In genomic region chr11:131767421-131767820, GRCh38 we compare ENCODE assay signal across 26 cellular contexts.
DNase-seq lines count a peak whose midpoint lies in the region; ATAC-seq and TF ChIP-seq lines count a peak whose summit lies in the region.
"Had no signal": no experiment of that assay in that cellular context is flagged by ENCODE, and none has a peak within 500 bp of the region (broad histone marks: within the 10 kb centered on the region; RNA-seq: fewer than 3 reads in every experiment).

No MANE protein-coding gene starts in this region.

- H3K27ac ChIP-seq in GM23248 (peak overlapping the region; percentile 51), osteoblast (ENCODE audit: low read depth, low read length) (peak overlapping the region; percentile 80)
- H3K27ac ChIP-seq: lower lobe of right lung, ovary, tibial artery had no signal

- TF ChIP-seq CTCF in epithelial cell of esophagus (IDR thresholded peaks at IDR 0.05; ENCODE audit: insufficient read depth, low read depth, low read length, missing control alignments) (no peak), osteoblast (IDR thresholded peaks at IDR 0.05; ENCODE audit: extremely low read depth, low read depth, low read length) (no peak)

- ATAC-seq in GM18861 (IDR thresholded peaks at IDR 0.05; ENCODE audit: unreplicated experiment): no peak
- ATAC-seq in GM19463 (IDR thresholded peaks at IDR 0.05; ENCODE audit: unreplicated experiment): no peak
- ATAC-seq: activated CD4-positive, CD25-positive, alpha-beta regulatory T cell treated with anti-CD3 and anti-CD28 coated beads, Interleukin-2, amount 50 U/mL, for 24 hours; activated T-helper 17 cell treated with anti-CD3 and anti-CD28 coated beads, Interleukin-2, amount 50 U/mL, for 72 hours; lower lobe of right lung; Panc1 had no signal

- H3K27me3 ChIP-seq in GM23248 (replicated peaks; ENCODE audit: insufficient read depth): no peaks in the 10 kb centered on the region
- H3K27me3 ChIP-seq in osteoblast (ENCODE audit: insufficient read depth, low read length): no peaks in the 10 kb centered on the region
- H3K27me3 ChIP-seq: ovary had no signal

- H3K9me3 ChIP-seq in GM23248 (ENCODE audit: low read depth) (no peaks in the 10 kb centered on the region), osteoblast (ENCODE audit: low read depth, low read length) (no peaks in the 10 kb centered on the region)
- H3K9me3 ChIP-seq: lower lobe of right lung, ovary, tibial artery had no signal

- H3K4me2 ChIP-seq in GM23248 (ENCODE audit: unreplicated experiment) (peak overlapping the region; percentile 15), osteoblast (ENCODE audit: insufficient read depth, low read length) (peak overlapping the region; percentile 14)

- H3K79me2 ChIP-seq in GM23248 (ENCODE audit: insufficient read depth) (no peaks in the 10 kb centered on the region), osteoblast (ENCODE audit: insufficient read depth, low read length) (no peaks in the 10 kb centered on the region)

- in situ Hi-C loops in GM23248 (cut with MboI): no loop called here

- no peak overlapping the region for H3K4me3 ChIP-seq in GM23248
- H3K4me3 ChIP-seq in epithelial cell of esophagus (ENCODE audit: low read length): no peak overlapping the region
- H3K4me3 ChIP-seq in osteoblast (ENCODE audit: insufficient read depth, low read length): no peak overlapping the region
- H3K4me3 ChIP-seq: lower lobe of right lung, ovary, tibial artery had no signal

- no peak overlapping the region for H3K9ac ChIP-seq in GM23248

- peaks cover 5% of the 10 kb centered on the region; the same call in 1 of the 2 replicates for H3F3A ChIP-seq in GM23248 (ENCODE audit: insufficient read depth)

- intact Hi-C loops in posterior cingulate gyrus (cut with DNase I): no loop called here

- H4K20me1 ChIP-seq in GM23248 (ENCODE audit: insufficient read depth) (no peaks in the 10 kb centered on the region), osteoblast (ENCODE audit: insufficient read depth, low read length) (no peaks in the 10 kb centered on the region)

- H2AFZ ChIP-seq in GM23248: peak overlapping the region; percentile 38
- H2AFZ ChIP-seq in osteoblast (ENCODE audit: low read length): peak overlapping the region; percentile 5

- no peaks in the 10 kb centered on the region for H3K36me3 ChIP-seq in GM23248 (ENCODE audit: low read depth)
- no peaks in the 10 kb centered on the region for H3K36me3 ChIP-seq in osteoblast (ENCODE audit: insufficient read depth, low read length)
- H3K36me3 ChIP-seq: lower lobe of right lung, ovary, tibial artery had no signal

- 54 to 60% methylated on average over 4 of the region's 4 CpGs for WGBS in GM23248 (ENCODE audit: low coverage in 1 of 2, low lambda C conversion rate in 2 of 2, missing lambda C conversion rate in 2 of 2), 2 experiments

- no peaks in the 10 kb centered on the region for H3K9me2 ChIP-seq in GM23248 (ENCODE audit: insufficient read depth)

- H3K4me1 ChIP-seq in GM23248 (ENCODE audit: insufficient read depth) (peaks cover 27% of the 10 kb centered on the region), osteoblast (ENCODE audit: insufficient read depth, low read length) (peaks cover 50% of the 10 kb centered on the region)
- H3K4me1 ChIP-seq: lower lobe of right lung, tibial artery had no signal

- peak; percentile 75 for DNase-seq in GM23248
- peak; percentile 75 for DNase-seq in RPMI7951 (ENCODE audit: low read depth)
- DNase-seq in epithelial cell of esophagus (ENCODE audit: low read depth): peak; percentile 5
- DNase-seq in osteoblast (ENCODE audit: insufficient read length, low spot score, missing footprints): peak; percentile 78
- no peak for DNase-seq in posterior cingulate gyrus
- no peak for DNase-seq in LoVo (ENCODE audit: low spot score)
- DNase-seq: activated CD4-positive, alpha-beta memory T cell treated with anti-CD3 and anti-CD28 coated beads, Interleukin-2, amount 10 ng/mL, durations not matched to agents 7 days and 5 days; activated CD8-positive, alpha-beta memory T cell treated with anti-CD3 and anti-CD28 coated beads, Interleukin-2, amount 50 U/mL, for 48 hours; anterior cingulate cortex; CD4-positive, alpha-beta memory T cell; central memory CD4-positive, alpha-beta T cell; GF-D8; kidney glomerular epithelial cell; lower lobe of right lung; NCI-H1105; NCI-H2029; NCI-H526; nephron progenitor cell; ovary; SIG-M5; tibial artery had no signal

Comparison
In these comparisons a context has a peak if more than half of its experiments do, and no peak if none do; other contexts are left out.
1. DNase-seq: peak in GM23248 (single experiment), RPMI7951 (single experiment), epithelial cell of esophagus (single experiment) and osteoblast (single experiment); none in posterior cingulate gyrus (0 of 10) and LoVo (single experiment).